ENCODE assay signal across 20 cellular contexts in genomic region chr2:216130346-216130951, GRCh38. TPM values are rescaled to one million over a fixed set of nuclear protein-coding genes. Genes with fewer than 3 reads are reported as not detected.
DNase-seq lines count a peak whose midpoint lies in the region; ATAC-seq, FAIRE-seq and TF ChIP-seq lines count a peak whose summit lies in the region.
"Had no signal": no experiment of that assay in that cellular context is flagged by ENCODE, and none has a peak within 500 bp of the region (broad histone marks: within the 10 kb centered on the region; RNA-seq: fewer than 3 reads in every experiment).

No MANE protein-coding gene starts in this region.

- peaks cover 6 to 8% (median 8%) of the 10 kb centered on the region in 3 donors for H3K4me1 ChIP-seq in pancreas
- H3K4me1 ChIP-seq: testis had no signal

- H3K27me3 Mint-ChIP-seq in activated naive CD4-positive, alpha-beta T cell treated with anti-CD3 and anti-CD28 coated beads for 36 hours (ENCODE audit: low read depth) = no peaks in the 10 kb centered on the region
- H3K27me3 Mint-ChIP-seq in T-helper 17 cell = no peaks in the 10 kb centered on the region

- no peak overlapping the region for H3K4me3 ChIP-seq in pancreas
- H3K4me3 ChIP-seq: esophagus muscularis mucosa, testis had no signal

- no peaks in the 10 kb centered on the region for H3K9me3 Mint-ChIP-seq in activated naive CD4-positive, alpha-beta T cell treated with anti-CD3 and anti-CD28 coated beads for 36 hours

- H3K4me1 Mint-ChIP-seq in activated naive CD4-positive, alpha-beta T cell treated with anti-CD3 and anti-CD28 coated beads for 36 hours (ENCODE audit: low read depth) = peaks cover 75% of the 10 kb centered on the region
- peaks cover 30% of the 10 kb centered on the region for H3K4me1 Mint-ChIP-seq in T-helper 17 cell

- no peak for FAIRE-seq in pancreas (lab: Jason Lieb, UNC)
- FAIRE-seq: H1 had no signal

- H3K9me3 ChIP-seq in T-helper 17 cell (ENCODE audit: control insufficient read depth, low read length, poor library complexity, severe bottlenecking) (no peaks in the 10 kb centered on the region), pancreas (no peaks in the 10 kb centered on the region)
- H3K9me3 ChIP-seq: esophagus muscularis mucosa, testis had no signal

- WGBS in pancreas, 2 donors = 65 to 67% methylated on average over 6 of the region's 6 CpGs

- DNase-seq in activated naive CD4-positive, alpha-beta T cell treated with anti-CD3 and anti-CD28 coated beads for 36 hours = no peak
- no peak for DNase-seq in activated naive CD4-positive, alpha-beta T cell treated with Interleukin-2 at 50 U/mL for 16 hours
- no peak for DNase-seq in T-helper 17 cell
- DNase-seq in fibroblast of peridontal ligament (ENCODE audit: extremely low read depth) = peak; percentile 76
- DNase-seq in pancreas = no peak
- DNase-seq in NCI-H187 (lab: John Stamatoyannopoulos, UW) = no peak
- no peak for DNase-seq in A172 (ENCODE audit: low spot score)
- DNase-seq: activated effector memory CD4-positive, alpha-beta T cell treated with anti-CD3 and anti-CD28 coated beads, Interleukin-2, amount 50 U/mL, for 16 hours; Calu3; GDM1; hypothalamus; NCI-H1930; NCI-H510A; SIG-M5; stimulated activated CD4-positive, alpha-beta T cell treated with anti-CD3 and anti-CD28 coated beads, Interleukin-4, amount 100 ng/mL, for 24 hours; stimulated activated CD8-positive, alpha-beta memory T cell treated with anti-CD3 and anti-CD28 coated beads, Interleukin-4, amount 100 ng/mL, for 48 hours; testis had no signal

- intact Hi-C loops in activated naive CD4-positive, alpha-beta T cell treated with anti-CD3 and anti-CD28 coated beads for 36 hours (cut with micrococcal nuclease) = no loop called here
- intact Hi-C loops in pancreas (cut with DNase I) = no loop called here

- no peak overlapping the region for H3K27ac ChIP-seq in pancreas
- H3K27ac ChIP-seq: esophagus muscularis mucosa, testis had no signal

- no peak overlapping the region for H3K4me3 Mint-ChIP-seq in activated naive CD4-positive, alpha-beta T cell treated with anti-CD3 and anti-CD28 coated beads for 36 hours
- no peak overlapping the region for H3K4me3 Mint-ChIP-seq in T-helper 17 cell

- CTCF ChIA-PET in activated naive CD4-positive, alpha-beta T cell treated with anti-CD3 and anti-CD28 coated beads for 36 hours (lab: Charles Lee) = interaction anchor here (0.6 to 1.7 kb wide), 6 partner anchors 10 to 72 kb away, joined by 3 to 8 read pairs (median 4); no protein-coding TSS in a partner anchor

- TF ChIP-seq CTCF in pancreas (IDR thresholded peaks at IDR 0.05) = no peak

- H3K27me3 ChIP-seq in pancreas = no peaks in the 10 kb centered on the region
- H3K27me3 ChIP-seq: esophagus muscularis mucosa, testis had no signal

- peak overlapping the region; percentile 59 for H3K27ac Mint-ChIP-seq in activated naive CD4-positive, alpha-beta T cell treated with anti-CD3 and anti-CD28 coated beads for 36 hours
- peak overlapping the region; percentile 37 for H3K27ac Mint-ChIP-seq in T-helper 17 cell

- peaks cover 2 to 60% (median 38%) of the 10 kb centered on the region in 3 donors for H3K36me3 ChIP-seq in pancreas

- peaks cover 65% of the 10 kb centered on the region for H3K36me3 Mint-ChIP-seq in activated naive CD4-positive, alpha-beta T cell treated with anti-CD3 and anti-CD28 coated beads for 36 hours (ENCODE audit: low read depth)
- H3K36me3 Mint-ChIP-seq in T-helper 17 cell (ENCODE audit: low read depth) = peaks cover 18% of the 10 kb centered on the region

- no peak for ATAC-seq in T-helper 17 cell
- ATAC-seq in pancreas = peak in 3 of 4 donors; percentile 20 to 82 (median 69)
- no peak for ATAC-seq in GM19328 (IDR thresholded peaks at IDR 0.05; ENCODE audit: unreplicated experiment)

RNA-seq across cellular contexts. Expression of gene XRCC5, which starts 21.3 kb away (rescaled TPM):
- total RNA-seq in activated naive CD4-positive, alpha-beta T cell treated with anti-CD3 and anti-CD28 coated beads for 36 hours = 100 to 1,000 TPM; 486 to 495 TPM
- total RNA-seq in T-helper 17 cell (100 to 1,000 TPM; 151 to 161 TPM), pancreas (100 to 1,000 TPM in 3 of 6 donors, 10 to 100 TPM in 3; 63.5 to 117 (median 98.5) TPM)
- 10 to 100 TPM; 29.0 to 58.7 TPM for polyA plus RNA-seq in pancreas
- 488 and 512 TPM in 2 replicates for total RNA-seq in A172 (2014; rRNA removed; shearing (Covaris generic))

RNA-seq across cellular contexts. Expression of gene TMEM169, which starts 48.7 kb away (rescaled TPM):
- total RNA-seq in activated naive CD4-positive, alpha-beta T cell treated with anti-CD3 and anti-CD28 coated beads for 36 hours = under 1 TPM; 0.57 to 0.81 TPM
- 1 to 10 TPM; 1.6 to 2.2 TPM for total RNA-seq in T-helper 17 cell
- total RNA-seq in pancreas = under 1 TPM; 0.19 to 0.55 (median 0.44) TPM
- polyA plus RNA-seq in pancreas = under 1 TPM; 0.15 to 0.47 TPM
- total RNA-seq in A172 (2014; rRNA removed; shearing (Covaris generic)) = 0.48 and 0.52 TPM in 2 replicates

RNA-seq across cellular contexts. Expression of gene PECR, which starts 48.8 kb away (rescaled TPM):
- total RNA-seq in activated naive CD4-positive, alpha-beta T cell treated with anti-CD3 and anti-CD28 coated beads for 36 hours = 10 to 100 TPM; 18.8 to 20.9 TPM
- total RNA-seq in T-helper 17 cell = 10 to 100 TPM; 16.9 to 18.7 TPM
- 1 to 10 TPM; 3.8 to 7.5 (median 4.8) TPM for total RNA-seq in pancreas
- polyA plus RNA-seq in pancreas = 1 to 10 TPM; 4.7 to 6.8 TPM
- 32.0 and 39.3 TPM in 2 replicates for total RNA-seq in A172 (2014; rRNA removed; shearing (Covaris generic))

Comparison
In these comparisons a context has a peak if more than half of its experiments do, and no peak if none do; other contexts are left out.
1. ATAC-seq: peak in pancreas (3 of 4); none in T-helper 17 cell (single experiment) and GM19328 (single experiment).